In the genomic region with DNA sequence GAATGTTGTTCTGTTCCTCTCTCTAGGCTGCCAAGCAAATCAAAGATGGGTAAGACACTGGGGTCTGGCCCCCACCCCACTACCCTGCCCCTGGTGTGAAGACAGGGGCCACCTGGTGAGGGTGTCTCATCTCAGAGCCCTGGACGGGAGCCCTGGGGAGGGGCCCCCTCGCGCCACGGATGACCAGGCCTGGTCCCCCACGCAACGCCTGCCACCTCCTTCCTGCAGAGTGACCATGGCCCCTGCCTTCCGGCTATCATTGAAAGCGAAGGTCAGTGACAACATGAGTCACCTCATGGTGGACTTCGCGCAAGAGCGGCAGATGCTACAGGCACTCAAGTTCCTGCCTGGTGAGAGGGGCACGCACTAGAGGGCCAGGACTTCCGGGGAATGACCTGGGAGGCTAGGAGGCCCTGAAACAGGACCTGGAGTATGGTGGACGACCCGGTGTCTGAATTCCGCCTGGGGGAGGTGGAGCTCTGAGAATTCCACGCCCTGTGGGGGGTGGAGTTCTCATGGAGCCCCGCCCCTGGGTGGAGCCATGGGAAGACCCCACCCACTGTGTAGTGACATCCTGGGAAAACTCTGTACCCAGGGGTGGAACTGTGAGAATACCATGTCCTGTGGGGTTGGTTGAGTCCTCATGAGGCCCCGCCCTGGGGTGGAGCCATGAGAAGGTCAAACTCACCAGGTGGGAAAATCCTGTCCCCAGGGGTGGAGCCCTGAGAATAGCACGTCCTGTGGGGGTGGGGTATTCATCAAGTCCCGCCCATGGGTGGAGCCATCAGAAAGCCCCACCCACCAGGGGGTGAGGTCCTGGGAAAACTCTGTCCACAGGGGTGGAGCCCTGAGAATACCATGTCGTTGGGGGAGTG, we compare ENCODE assay signal across 1 cellular context.
TF ChIP-seq lines count a peak whose summit lies in the region.

No MANE protein-coding gene starts in this region.

TF ChIP-seq in K562, 482 proteins besides CTCF, POLR2A, EP300 and RAD21 (continued from another document and continues in another):
- TF ChIP-seq, protein P1, sequence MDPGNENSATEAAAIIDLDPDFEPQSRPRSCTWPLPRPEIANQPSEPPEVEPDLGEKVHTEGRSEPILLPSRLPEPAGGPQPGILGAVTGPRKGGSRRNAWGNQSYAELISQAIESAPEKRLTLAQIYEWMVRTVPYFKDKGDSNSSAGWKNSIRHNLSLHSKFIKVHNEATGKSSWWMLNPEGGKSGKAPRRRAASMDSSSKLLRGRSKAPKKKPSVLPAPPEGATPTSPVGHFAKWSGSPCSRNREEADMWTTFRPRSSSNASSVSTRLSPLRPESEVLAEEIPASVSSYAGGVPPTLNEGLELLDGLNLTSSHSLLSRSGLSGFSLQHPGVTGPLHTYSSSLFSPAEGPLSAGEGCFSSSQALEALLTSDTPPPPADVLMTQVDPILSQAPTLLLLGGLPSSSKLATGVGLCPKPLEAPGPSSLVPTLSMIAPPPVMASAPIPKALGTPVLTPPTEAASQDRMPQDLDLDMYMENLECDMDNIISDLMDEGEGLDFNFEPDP (CRISPR knock-in tag; IDR thresholded peaks at IDR 0.05) = no peak
- TF ChIP-seq ESRRA (IDR thresholded peaks at IDR 0.05; ENCODE audit: borderline replicate concordance, low read depth) (peak; percentile 79), KLF10 (CRISPR knock-in tag; IDR thresholded peaks at IDR 0.05) (no peak), YY1 (IDR thresholded peaks at IDR 0.05; ENCODE audit: borderline replicate concordance in 1 of 3, control insufficient read depth in 1 of 3, extremely low read depth in 1 of 3, insufficient read depth in 3 of 3, insufficient read length in 1 of 3, insufficient replicate concordance in 2 of 3, low read depth in 1 of 3, low read length in 2 of 3) (peak in 2 of 3 experiments; percentile 4 to 28), IRF2 (CRISPR knock-in tag; IDR thresholded peaks at IDR 0.05) (no peak), ZNF143 (CRISPR knock-in tag; IDR thresholded peaks at IDR 0.05) (no peak), HMG20B (CRISPR knock-in tag; IDR thresholded peaks at IDR 0.05) (no peak), SREBF2 (CRISPR knock-in tag; IDR thresholded peaks at IDR 0.05) (no peak), HNRNPUL1 (IDR thresholded peaks at IDR 0.05; ENCODE audit: low read length) (no peak), MCM5 (IDR thresholded peaks at IDR 0.05; ENCODE audit: low read depth) (no peak), OTX1 (CRISPR knock-in tag; IDR thresholded peaks at IDR 0.05) (no peak), MCM7 (IDR thresholded peaks at IDR 0.05) (no peak), FOS (IDR thresholded peaks at IDR 0.05; ENCODE audit: extremely low read depth, insufficient read length) (peak; percentile 15), ZNF644 (tag; IDR thresholded peaks at IDR 0.05; ENCODE audit: low read depth) (no peak), SRSF9 (IDR thresholded peaks at IDR 0.05; ENCODE audit: borderline replicate concordance, low read depth, low read length) (no peak), PTTG1 (tag; IDR thresholded peaks at IDR 0.05; ENCODE audit: low read depth) (no peak), ZNF445 (CRISPR knock-in tag; IDR thresholded peaks at IDR 0.05; ENCODE audit: low read depth) (no peak), ZNF197 (CRISPR knock-in tag; IDR thresholded peaks at IDR 0.05; ENCODE audit: low read depth) (no peak), TCF7 (IDR thresholded peaks at IDR 0.05; ENCODE audit: borderline replicate concordance) (no peak), ZNF174 (CRISPR knock-in tag; IDR thresholded peaks at IDR 0.05) (no peak), SRSF7 (optimal IDR thresholded peaks at IDR 0.05; ENCODE audit: low read depth, low read length) (no peak), ZNF239 (CRISPR knock-in tag; IDR thresholded peaks at IDR 0.05) (no peak), NR1H2 (CRISPR knock-in tag; IDR thresholded peaks at IDR 0.05) (no peak)
- TF ChIP-seq, protein P2, sequence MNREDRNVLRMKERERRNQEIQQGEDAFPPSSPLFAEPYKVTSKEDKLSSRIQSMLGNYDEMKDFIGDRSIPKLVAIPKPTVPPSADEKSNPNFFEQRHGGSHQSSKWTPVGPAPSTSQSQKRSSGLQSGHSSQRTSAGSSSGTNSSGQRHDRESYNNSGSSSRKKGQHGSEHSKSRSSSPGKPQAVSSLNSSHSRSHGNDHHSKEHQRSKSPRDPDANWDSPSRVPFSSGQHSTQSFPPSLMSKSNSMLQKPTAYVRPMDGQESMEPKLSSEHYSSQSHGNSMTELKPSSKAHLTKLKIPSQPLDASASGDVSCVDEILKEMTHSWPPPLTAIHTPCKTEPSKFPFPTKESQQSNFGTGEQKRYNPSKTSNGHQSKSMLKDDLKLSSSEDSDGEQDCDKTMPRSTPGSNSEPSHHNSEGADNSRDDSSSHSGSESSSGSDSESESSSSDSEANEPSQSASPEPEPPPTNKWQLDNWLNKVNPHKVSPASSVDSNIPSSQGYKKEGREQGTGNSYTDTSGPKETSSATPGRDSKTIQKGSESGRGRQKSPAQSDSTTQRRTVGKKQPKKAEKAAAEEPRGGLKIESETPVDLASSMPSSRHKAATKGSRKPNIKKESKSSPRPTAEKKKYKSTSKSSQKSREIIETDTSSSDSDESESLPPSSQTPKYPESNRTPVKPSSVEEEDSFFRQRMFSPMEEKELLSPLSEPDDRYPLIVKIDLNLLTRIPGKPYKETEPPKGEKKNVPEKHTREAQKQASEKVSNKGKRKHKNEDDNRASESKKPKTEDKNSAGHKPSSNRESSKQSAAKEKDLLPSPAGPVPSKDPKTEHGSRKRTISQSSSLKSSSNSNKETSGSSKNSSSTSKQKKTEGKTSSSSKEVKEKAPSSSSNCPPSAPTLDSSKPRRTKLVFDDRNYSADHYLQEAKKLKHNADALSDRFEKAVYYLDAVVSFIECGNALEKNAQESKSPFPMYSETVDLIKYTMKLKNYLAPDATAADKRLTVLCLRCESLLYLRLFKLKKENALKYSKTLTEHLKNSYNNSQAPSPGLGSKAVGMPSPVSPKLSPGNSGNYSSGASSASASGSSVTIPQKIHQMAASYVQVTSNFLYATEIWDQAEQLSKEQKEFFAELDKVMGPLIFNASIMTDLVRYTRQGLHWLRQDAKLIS (CRISPR knock-in tag; IDR thresholded peaks at IDR 0.05) = no peak
- TF ChIP-seq, protein P3, sequence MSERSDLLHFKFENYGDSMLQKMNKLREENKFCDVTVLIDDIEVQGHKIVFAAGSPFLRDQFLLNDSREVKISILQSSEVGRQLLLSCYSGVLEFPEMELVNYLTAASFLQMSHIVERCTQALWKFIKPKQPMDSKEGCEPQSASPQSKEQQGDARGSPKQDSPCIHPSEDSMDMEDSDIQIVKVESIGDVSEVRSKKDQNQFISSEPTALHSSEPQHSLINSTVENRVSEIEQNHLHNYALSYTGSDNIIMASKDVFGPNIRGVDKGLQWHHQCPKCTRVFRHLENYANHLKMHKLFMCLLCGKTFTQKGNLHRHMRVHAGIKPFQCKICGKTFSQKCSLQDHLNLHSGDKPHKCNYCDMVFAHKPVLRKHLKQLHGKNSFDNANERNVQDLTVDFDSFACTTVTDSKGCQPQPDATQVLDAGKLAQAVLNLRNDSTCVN (CRISPR knock-in tag; IDR thresholded peaks at IDR 0.05) = no peak
- TF ChIP-seq, protein P4, sequence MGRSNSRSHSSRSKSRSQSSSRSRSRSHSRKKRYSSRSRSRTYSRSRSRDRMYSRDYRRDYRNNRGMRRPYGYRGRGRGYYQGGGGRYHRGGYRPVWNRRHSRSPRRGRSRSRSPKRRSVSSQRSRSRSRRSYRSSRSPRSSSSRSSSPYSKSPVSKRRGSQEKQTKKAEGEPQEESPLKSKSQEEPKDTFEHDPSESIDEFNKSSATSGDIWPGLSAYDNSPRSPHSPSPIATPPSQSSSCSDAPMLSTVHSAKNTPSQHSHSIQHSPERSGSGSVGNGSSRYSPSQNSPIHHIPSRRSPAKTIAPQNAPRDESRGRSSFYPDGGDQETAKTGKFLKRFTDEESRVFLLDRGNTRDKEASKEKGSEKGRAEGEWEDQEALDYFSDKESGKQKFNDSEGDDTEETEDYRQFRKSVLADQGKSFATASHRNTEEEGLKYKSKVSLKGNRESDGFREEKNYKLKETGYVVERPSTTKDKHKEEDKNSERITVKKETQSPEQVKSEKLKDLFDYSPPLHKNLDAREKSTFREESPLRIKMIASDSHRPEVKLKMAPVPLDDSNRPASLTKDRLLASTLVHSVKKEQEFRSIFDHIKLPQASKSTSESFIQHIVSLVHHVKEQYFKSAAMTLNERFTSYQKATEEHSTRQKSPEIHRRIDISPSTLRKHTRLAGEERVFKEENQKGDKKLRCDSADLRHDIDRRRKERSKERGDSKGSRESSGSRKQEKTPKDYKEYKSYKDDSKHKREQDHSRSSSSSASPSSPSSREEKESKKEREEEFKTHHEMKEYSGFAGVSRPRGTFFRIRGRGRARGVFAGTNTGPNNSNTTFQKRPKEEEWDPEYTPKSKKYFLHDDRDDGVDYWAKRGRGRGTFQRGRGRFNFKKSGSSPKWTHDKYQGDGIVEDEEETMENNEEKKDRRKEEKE (IDR thresholded peaks at IDR 0.05; ENCODE audit: borderline replicate concordance in 1 of 2, control insufficient read depth in 1 of 2, low read depth in 2 of 2, low read length in 1 of 2) = no peak
- TF ChIP-seq, protein P5, sequence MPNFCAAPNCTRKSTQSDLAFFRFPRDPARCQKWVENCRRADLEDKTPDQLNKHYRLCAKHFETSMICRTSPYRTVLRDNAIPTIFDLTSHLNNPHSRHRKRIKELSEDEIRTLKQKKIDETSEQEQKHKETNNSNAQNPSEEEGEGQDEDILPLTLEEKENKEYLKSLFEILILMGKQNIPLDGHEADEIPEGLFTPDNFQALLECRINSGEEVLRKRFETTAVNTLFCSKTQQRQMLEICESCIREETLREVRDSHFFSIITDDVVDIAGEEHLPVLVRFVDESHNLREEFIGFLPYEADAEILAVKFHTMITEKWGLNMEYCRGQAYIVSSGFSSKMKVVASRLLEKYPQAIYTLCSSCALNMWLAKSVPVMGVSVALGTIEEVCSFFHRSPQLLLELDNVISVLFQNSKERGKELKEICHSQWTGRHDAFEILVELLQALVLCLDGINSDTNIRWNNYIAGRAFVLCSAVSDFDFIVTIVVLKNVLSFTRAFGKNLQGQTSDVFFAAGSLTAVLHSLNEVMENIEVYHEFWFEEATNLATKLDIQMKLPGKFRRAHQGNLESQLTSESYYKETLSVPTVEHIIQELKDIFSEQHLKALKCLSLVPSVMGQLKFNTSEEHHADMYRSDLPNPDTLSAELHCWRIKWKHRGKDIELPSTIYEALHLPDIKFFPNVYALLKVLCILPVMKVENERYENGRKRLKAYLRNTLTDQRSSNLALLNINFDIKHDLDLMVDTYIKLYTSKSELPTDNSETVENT (CRISPR knock-in tag; IDR thresholded peaks at IDR 0.05) = no peak
- TF ChIP-seq, protein P6, sequence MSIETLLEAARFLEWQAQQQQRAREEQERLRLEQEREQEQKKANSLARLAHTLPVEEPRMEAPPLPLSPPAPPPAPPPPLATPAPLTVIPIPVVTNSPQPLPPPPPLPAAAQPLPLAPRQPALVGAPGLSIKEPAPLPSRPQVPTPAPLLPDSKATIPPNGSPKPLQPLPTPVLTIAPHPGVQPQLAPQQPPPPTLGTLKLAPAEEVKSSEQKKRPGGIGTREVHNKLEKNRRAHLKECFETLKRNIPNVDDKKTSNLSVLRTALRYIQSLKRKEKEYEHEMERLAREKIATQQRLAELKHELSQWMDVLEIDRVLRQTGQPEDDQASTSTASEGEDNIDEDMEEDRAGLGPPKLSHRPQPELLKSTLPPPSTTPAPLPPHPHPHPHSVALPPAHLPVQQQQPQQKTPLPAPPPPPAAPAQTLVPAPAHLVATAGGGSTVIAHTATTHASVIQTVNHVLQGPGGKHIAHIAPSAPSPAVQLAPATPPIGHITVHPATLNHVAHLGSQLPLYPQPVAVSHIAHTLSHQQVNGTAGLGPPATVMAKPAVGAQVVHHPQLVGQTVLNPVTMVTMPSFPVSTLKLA (conservative IDR thresholded peaks at IDR 0.05) = peak in 1 of 2 experiments; percentile 66; a peak in 3 of 4 replicates
- TF ChIP-seq, protein P7, sequence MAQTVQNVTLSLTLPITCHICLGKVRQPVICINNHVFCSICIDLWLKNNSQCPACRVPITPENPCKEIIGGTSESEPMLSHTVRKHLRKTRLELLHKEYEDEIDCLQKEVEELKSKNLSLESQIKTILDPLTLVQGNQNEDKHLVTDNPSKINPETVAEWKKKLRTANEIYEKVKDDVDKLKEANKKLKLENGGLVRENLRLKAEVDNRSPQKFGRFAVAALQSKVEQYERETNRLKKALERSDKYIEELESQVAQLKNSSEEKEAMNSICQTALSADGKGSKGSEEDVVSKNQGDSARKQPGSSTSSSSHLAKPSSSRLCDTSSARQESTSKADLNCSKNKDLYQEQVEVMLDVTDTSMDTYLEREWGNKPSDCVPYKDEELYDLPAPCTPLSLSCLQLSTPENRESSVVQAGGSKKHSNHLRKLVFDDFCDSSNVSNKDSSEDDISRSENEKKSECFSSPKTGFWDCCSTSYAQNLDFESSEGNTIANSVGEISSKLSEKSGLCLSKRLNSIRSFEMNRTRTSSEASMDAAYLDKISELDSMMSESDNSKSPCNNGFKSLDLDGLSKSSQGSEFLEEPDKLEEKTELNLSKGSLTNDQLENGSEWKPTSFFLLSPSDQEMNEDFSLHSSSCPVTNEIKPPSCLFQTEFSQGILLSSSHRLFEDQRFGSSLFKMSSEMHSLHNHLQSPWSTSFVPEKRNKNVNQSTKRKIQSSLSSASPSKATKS (CRISPR knock-in tag; IDR thresholded peaks at IDR 0.05) = no peak
- TF ChIP-seq, protein P8, sequence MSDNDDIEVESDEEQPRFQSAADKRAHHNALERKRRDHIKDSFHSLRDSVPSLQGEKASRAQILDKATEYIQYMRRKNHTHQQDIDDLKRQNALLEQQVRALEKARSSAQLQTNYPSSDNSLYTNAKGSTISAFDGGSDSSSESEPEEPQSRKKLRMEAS (CRISPR knock-in tag; IDR thresholded peaks at IDR 0.05) = peak; percentile 77
- TF ChIP-seq, protein P9, sequence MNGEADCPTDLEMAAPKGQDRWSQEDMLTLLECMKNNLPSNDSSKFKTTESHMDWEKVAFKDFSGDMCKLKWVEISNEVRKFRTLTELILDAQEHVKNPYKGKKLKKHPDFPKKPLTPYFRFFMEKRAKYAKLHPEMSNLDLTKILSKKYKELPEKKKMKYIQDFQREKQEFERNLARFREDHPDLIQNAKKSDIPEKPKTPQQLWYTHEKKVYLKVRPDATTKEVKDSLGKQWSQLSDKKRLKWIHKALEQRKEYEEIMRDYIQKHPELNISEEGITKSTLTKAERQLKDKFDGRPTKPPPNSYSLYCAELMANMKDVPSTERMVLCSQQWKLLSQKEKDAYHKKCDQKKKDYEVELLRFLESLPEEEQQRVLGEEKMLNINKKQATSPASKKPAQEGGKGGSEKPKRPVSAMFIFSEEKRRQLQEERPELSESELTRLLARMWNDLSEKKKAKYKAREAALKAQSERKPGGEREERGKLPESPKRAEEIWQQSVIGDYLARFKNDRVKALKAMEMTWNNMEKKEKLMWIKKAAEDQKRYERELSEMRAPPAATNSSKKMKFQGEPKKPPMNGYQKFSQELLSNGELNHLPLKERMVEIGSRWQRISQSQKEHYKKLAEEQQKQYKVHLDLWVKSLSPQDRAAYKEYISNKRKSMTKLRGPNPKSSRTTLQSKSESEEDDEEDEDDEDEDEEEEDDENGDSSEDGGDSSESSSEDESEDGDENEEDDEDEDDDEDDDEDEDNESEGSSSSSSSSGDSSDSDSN (IDR thresholded peaks at IDR 0.05; ENCODE audit: borderline replicate concordance in 1 of 2, low read depth in 2 of 2, low read length in 2 of 2) = 0 out of 4 replicates have a peak, but pooled peaks of 1 of the 2 experiments have one; percentile 19
- TF ChIP-seq, protein P10, sequence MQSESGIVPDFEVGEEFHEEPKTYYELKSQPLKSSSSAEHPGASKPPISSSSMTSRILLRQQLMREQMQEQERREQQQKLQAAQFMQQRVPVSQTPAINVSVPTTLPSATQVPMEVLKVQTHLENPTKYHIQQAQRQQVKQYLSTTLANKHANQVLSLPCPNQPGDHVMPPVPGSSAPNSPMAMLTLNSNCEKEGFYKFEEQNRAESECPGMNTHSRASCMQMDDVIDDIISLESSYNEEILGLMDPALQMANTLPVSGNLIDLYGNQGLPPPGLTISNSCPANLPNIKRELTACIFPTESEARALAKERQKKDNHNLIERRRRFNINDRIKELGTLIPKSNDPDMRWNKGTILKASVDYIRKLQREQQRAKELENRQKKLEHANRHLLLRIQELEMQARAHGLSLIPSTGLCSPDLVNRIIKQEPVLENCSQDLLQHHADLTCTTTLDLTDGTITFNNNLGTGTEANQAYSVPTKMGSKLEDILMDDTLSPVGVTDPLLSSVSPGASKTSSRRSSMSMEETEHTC (IDR thresholded peaks at IDR 0.05) = no peak
